In the genomic region with DNA sequence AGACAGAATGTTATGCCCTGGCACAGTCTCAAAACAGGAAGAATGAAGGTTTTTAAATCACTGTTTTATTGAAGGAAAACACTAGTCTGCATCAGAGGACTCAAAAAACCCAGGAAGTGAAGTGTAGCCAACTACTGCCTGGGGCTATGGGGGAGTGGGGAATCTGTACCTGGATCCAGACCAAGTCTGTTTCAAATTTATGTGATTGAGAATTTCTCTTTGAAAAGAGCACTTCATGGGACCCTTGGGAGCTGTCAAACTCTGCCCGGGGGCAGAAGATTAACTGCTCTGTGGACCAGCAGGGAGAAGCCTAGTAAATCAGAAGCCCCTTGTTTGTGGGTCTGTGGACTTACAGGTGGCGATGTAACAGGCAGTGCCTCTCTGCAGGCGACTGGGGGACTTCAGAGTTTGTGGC, we compare ENCODE assay signal across 12 cellular contexts. TPM values are rescaled to one million over a fixed set of nuclear protein-coding genes. Genes with fewer than 3 reads are reported as not detected.
DNase-seq lines count a peak whose midpoint lies in the region; ATAC-seq and TF ChIP-seq lines count a peak whose summit lies in the region.
"Had no signal": no experiment of that assay in that cellular context is flagged by ENCODE, and none has a peak within 500 bp of the region (broad histone marks: within the 10 kb centered on the region; RNA-seq: fewer than 3 reads in every experiment).

No MANE protein-coding gene starts in this region.

- TF ChIP-seq CTCF in cardiac fibroblast (IDR thresholded peaks at IDR 0.05; ENCODE audit: low read depth, low read length), result no peak

- H3K9me3 Mint-ChIP-seq in activated T-cell treated with anti-CD3 and anti-CD28 coated beads, Interleukin-2, amount 50 U/mL, for 24 hours, result no peaks in the 10 kb centered on the region
- H3K9me3 Mint-ChIP-seq: naive thymus-derived CD4-positive, alpha-beta T cell had no signal

- no peak overlapping the region for H3K4me3 ChIP-seq in cardiac fibroblast (replicated peaks in 1 of 2; ENCODE audit: low read depth in 2 of 2, low read length in 2 of 2)
- H3K4me3 ChIP-seq: esophagus squamous epithelium had no signal

- H3K4me3 Mint-ChIP-seq in activated T-cell treated with anti-CD3 and anti-CD28 coated beads, Interleukin-2, amount 50 U/mL, for 24 hours, result no peak overlapping the region
- H3K4me3 Mint-ChIP-seq: brain; naive thymus-derived CD4-positive, alpha-beta T cell had no signal

- no peaks in the 10 kb centered on the region for H3K4me1 Mint-ChIP-seq in activated T-cell treated with anti-CD3 and anti-CD28 coated beads, Interleukin-2, amount 50 U/mL, for 24 hours (ENCODE audit: low read depth)

- no peaks in the 10 kb centered on the region for H3K36me3 Mint-ChIP-seq in activated T-cell treated with anti-CD3 and anti-CD28 coated beads, Interleukin-2, amount 50 U/mL, for 24 hours (ENCODE audit: low read depth)
- H3K36me3 Mint-ChIP-seq: brain; naive thymus-derived CD4-positive, alpha-beta T cell had no signal

- DNase-seq in H4 (ENCODE audit: low spot score), result peak; percentile 29
- DNase-seq in NCI-H1436 treated with DMSO at 0.1 percent for 48 hours (lab: John Stamatoyannopoulos, UW), result peak; percentile 7
- peak; percentile 11 to 45 for DNase-seq in cardiac fibroblast (ENCODE audit: low read depth in 2 of 2)
- peak; percentile 77 for DNase-seq in renal cortical epithelial cell (ENCODE audit: low read depth)
- no peak for DNase-seq in ecto neural progenitor cell (ENCODE audit: low spot score)
- no peak for DNase-seq in activated T-cell treated with anti-CD3 and anti-CD28 coated beads, Interleukin-2, amount 50 U/mL, for 24 hours
- DNase-seq: esophagus squamous epithelium; naive thymus-derived CD4-positive, alpha-beta T cell; Right ventricle myocardium superior had no signal

- ATAC-seq in HG03521 (IDR thresholded peaks at IDR 0.05; ENCODE audit: unreplicated experiment), result no peak
- ATAC-seq: HepG2; naive thymus-derived CD4-positive, alpha-beta T cell had no signal

- H3K27ac Mint-ChIP-seq in activated T-cell treated with anti-CD3 and anti-CD28 coated beads, Interleukin-2, amount 50 U/mL, for 24 hours, result no peak overlapping the region
- H3K27ac Mint-ChIP-seq: naive thymus-derived CD4-positive, alpha-beta T cell had no signal

- peaks cover 5% of the 10 kb centered on the region for H3K27me3 Mint-ChIP-seq in activated T-cell treated with anti-CD3 and anti-CD28 coated beads, Interleukin-2, amount 50 U/mL, for 24 hours

RNA-seq across cellular contexts. Expression of a gene that starts 45.3 kb away (rescaled TPM):
- 14.6 and 16.6 TPM in 2 replicates for total RNA-seq in H4 (2014; rRNA removed; shearing (Covaris generic))
- 14.8 and 44.0 TPM in 2 replicates for total RNA-seq in renal cortical epithelial cell

Comparison
In these comparisons a context has a peak if more than half of its experiments do, and no peak if none do; other contexts are left out.
1. DNase-seq: peak in H4 (single experiment), NCI-H1436 treated with DMSO at 0.1 percent for 48 hours (single experiment), cardiac fibroblast (2 of 2) and renal cortical epithelial cell (single experiment); none in ecto neural progenitor cell (single experiment) and activated T-cell treated with anti-CD3 and anti-CD28 coated beads, Interleukin-2, amount 50 U/mL, for 24 hours (single experiment).